ENCODE assay signal across 1 cellular context in the genomic region with DNA sequence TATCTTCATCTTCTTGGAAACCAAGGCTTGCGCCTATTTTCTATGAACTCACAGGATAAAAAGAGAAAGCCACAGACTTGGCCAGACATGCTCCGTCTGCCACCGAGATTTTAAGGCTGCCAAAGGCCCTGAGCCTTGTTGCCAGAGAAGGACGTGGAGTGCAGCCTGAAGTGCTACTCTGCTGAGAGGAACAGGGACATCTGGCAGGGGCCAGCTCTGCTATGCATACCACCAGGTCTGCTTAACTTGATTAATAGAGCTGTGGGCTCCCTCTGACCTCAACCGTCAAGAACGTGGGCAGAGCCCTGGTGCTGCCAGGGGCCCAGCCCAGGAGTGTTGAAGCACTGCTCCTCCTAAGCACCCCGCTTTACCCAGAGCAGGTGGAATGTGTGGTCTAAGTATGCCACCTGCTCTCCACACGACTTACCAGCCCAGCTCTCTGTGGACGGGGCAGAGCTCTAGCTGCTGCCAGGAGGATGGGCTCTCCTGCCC.
TF ChIP-seq lines count a peak whose summit lies in the region.

No MANE protein-coding gene starts in this region.

TF ChIP-seq in WTC11, 78 proteins besides CTCF, POLR2A, EP300 and RAD21 (continued from another document):
- TF ChIP-seq E2F1 (CRISPR knock-in tag; IDR thresholded peaks at IDR 0.05) (no peak), TP53 (CRISPR knock-in tag; IDR thresholded peaks at IDR 0.05) (no peak), ESRRA (CRISPR knock-in tag; IDR thresholded peaks at IDR 0.05; ENCODE audit: borderline replicate concordance) (no peak), HMGA2 (CRISPR knock-in tag; IDR thresholded peaks at IDR 0.05) (no peak), JUN (CRISPR knock-in tag; IDR thresholded peaks at IDR 0.05) (no peak), ARID4B (CRISPR knock-in tag; IDR thresholded peaks at IDR 0.05; ENCODE audit: borderline replicate concordance) (no peak)
- TF ChIP-seq, protein P1, sequence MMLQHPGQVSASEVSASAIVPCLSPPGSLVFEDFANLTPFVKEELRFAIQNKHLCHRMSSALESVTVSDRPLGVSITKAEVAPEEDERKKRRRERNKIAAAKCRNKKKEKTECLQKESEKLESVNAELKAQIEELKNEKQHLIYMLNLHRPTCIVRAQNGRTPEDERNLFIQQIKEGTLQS (CRISPR knock-in tag; conservative IDR thresholded peaks at IDR 0.05): no peak
- TF ChIP-seq, protein P2, sequence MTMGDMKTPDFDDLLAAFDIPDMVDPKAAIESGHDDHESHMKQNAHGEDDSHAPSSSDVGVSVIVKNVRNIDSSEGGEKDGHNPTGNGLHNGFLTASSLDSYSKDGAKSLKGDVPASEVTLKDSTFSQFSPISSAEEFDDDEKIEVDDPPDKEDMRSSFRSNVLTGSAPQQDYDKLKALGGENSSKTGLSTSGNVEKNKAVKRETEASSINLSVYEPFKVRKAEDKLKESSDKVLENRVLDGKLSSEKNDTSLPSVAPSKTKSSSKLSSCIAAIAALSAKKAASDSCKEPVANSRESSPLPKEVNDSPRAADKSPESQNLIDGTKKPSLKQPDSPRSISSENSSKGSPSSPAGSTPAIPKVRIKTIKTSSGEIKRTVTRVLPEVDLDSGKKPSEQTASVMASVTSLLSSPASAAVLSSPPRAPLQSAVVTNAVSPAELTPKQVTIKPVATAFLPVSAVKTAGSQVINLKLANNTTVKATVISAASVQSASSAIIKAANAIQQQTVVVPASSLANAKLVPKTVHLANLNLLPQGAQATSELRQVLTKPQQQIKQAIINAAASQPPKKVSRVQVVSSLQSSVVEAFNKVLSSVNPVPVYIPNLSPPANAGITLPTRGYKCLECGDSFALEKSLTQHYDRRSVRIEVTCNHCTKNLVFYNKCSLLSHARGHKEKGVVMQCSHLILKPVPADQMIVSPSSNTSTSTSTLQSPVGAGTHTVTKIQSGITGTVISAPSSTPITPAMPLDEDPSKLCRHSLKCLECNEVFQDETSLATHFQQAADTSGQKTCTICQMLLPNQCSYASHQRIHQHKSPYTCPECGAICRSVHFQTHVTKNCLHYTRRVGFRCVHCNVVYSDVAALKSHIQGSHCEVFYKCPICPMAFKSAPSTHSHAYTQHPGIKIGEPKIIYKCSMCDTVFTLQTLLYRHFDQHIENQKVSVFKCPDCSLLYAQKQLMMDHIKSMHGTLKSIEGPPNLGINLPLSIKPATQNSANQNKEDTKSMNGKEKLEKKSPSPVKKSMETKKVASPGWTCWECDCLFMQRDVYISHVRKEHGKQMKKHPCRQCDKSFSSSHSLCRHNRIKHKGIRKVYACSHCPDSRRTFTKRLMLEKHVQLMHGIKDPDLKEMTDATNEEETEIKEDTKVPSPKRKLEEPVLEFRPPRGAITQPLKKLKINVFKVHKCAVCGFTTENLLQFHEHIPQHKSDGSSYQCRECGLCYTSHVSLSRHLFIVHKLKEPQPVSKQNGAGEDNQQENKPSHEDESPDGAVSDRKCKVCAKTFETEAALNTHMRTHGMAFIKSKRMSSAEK (CRISPR knock-in tag; IDR thresholded peaks at IDR 0.05; ENCODE audit: borderline replicate concordance): no peak
TF ChIP-seq in WTC11: peak in this region for 0.
